ENCODE assay signal across 36 cellular contexts in the genomic region with DNA sequence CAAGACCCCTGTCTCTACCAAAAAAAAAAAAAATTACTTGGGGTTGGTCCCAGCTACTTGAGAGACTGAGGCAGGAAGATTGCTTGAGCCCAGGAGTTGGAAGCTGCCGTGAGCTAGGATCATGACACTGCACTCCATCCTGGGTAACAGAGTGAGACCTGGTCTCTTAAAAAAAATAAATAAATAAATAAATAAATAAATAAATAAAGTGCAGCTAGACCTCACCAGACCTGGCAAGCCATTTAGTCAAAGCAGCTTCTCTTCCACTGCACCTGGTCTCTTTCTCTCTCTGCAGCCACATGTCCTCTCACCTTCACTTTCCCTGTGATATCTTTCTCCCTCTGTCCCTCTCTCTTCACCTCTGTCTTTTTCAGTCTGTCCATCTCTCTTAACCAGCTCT.
DNase-seq lines count a peak whose midpoint lies in the region; ATAC-seq, FAIRE-seq and TF ChIP-seq lines count a peak whose summit lies in the region.
"Had no signal": no experiment of that assay in that cellular context is flagged by ENCODE, and none has a peak within 500 bp of the region (broad histone marks: within the 10 kb centered on the region; RNA-seq: fewer than 3 reads in every experiment).

No MANE protein-coding gene starts in this region.

- no peak overlapping the region for H3K4ac ChIP-seq in H9 (ENCODE audit: low read depth, low read length)

- no peaks in the 10 kb centered on the region for H3K79me2 ChIP-seq in H9 (ENCODE audit: insufficient read depth, low read length)

- no peak overlapping the region for H3K23ac ChIP-seq in H9 (ENCODE audit: insufficient read length, low read depth, low read length)

- H4K91ac ChIP-seq in H9 (ENCODE audit: insufficient read length, low read depth, low read length) = no peak overlapping the region

- TF ChIP-seq POLR2A in A549 (IDR thresholded peaks at IDR 0.05; ENCODE audit: low read length) = no peak

- POLR2A ChIA-PET in A549 (lab: Yijun Ruan, JAX) (no interaction called here), HEK293 (lab: Yijun Ruan, JAX) (no interaction called here)

- H3K14ac ChIP-seq in H9 (ENCODE audit: insufficient read depth, low read length) = no peak overlapping the region

- no peak overlapping the region for H3K4me3 Mint-ChIP-seq in activated naive CD8-positive, alpha-beta T cell
- no peak overlapping the region for H3K4me3 Mint-ChIP-seq in activated naive CD8-positive, alpha-beta T cell treated with anti-CD3 and anti-CD28 coated beads, Interleukin-2, amount 50 U/mL, for 24 hours
- no peak overlapping the region for H3K4me3 Mint-ChIP-seq in H9
- H3K4me3 Mint-ChIP-seq: B cell; CD14-positive monocyte; CD4-positive, alpha-beta memory T cell; CD4-positive, alpha-beta T cell; CD4-positive, CD25-positive, alpha-beta regulatory T cell; CD8-positive, alpha-beta memory T cell; CD8-positive, alpha-beta T cell had no signal

- TF ChIP-seq EP300 in A549 (IDR thresholded peaks at IDR 0.05) = no peak

- H3K27me3 ChIP-seq in H9 (ENCODE audit: insufficient read depth, low read length) = no peaks in the 10 kb centered on the region
- H3K27me3 ChIP-seq in tibial artery = no peaks in the 10 kb centered on the region
- H3K27me3 ChIP-seq: BE2C; BLaER1; BLaER1 treated with 17β-estradiol and CSF1 and Interleukin-3, amounts not matched to agents 10 nM and 100 nM had no signal

- TF ChIP-seq CTCF in A549 (IDR thresholded peaks at IDR 0.05) = no peak
- no peak for TF ChIP-seq CTCF in H9 (conservative IDR thresholded peaks at IDR 0.05)
- TF ChIP-seq CTCF in HEK293 (tag by site-specific recombination; IDR thresholded peaks at IDR 0.05) = no peak
- no peak for TF ChIP-seq CTCF in tibial artery (IDR thresholded peaks at IDR 0.05)

- no peak overlapping the region for H3K18ac ChIP-seq in H9 (ENCODE audit: insufficient read length, low read depth, low read length)

- CTCF ChIA-PET in A549 (lab: Yijun Ruan, JAX) = no interaction called here
- CTCF ChIA-PET in HEK293 (lab: Yijun Ruan, JAX) = interaction anchor here (0.7 to 0.9 kb wide), 4 partner anchors 9 to 1501 kb away, joined by 3 to 6 read pairs (median 4); no protein-coding TSS in a partner anchor

- no peaks in the 10 kb centered on the region for H3K4me1 ChIP-seq in A549
- no peaks in the 10 kb centered on the region for H3K4me1 ChIP-seq in H9 (ENCODE audit: insufficient read depth, low read length)
- no peaks in the 10 kb centered on the region for H3K4me1 ChIP-seq in HEK293 (ENCODE audit: control insufficient read depth, insufficient read depth, low read length)
- H3K4me1 ChIP-seq in tibial artery = no peaks in the 10 kb centered on the region
- H3K4me1 ChIP-seq: BE2C; BLaER1; BLaER1 treated with 17β-estradiol and CSF1 and Interleukin-3, amounts not matched to agents 10 nM and 100 nM; Caco-2 had no signal

- no peak overlapping the region for H2AFZ ChIP-seq in H9 (ENCODE audit: low read length)

- no peaks in the 10 kb centered on the region for H4K20me1 ChIP-seq in H9 (ENCODE audit: control insufficient read depth, insufficient read depth, insufficient read length)
- H4K20me1 ChIP-seq: BLaER1; BLaER1 treated with 17β-estradiol and CSF1 and Interleukin-3, amounts not matched to agents 10 nM and 100 nM had no signal

- H3K56ac ChIP-seq in H9 (ENCODE audit: insufficient read length, low read depth, low read length) = no peak overlapping the region

- H2BK5ac ChIP-seq in H9 (ENCODE audit: insufficient read length, low read length) = no peak overlapping the region

- H3K27ac ChIP-seq in A549 = no peak overlapping the region
- H3K27ac ChIP-seq in H9 (ENCODE audit: insufficient read length, low read depth, low read length) = no peak overlapping the region
- H3K27ac ChIP-seq in HEK293 (ENCODE audit: extremely low read depth, low read depth, low read length) = no peak overlapping the region
- no peak overlapping the region for H3K27ac ChIP-seq in tibial artery
- H3K27ac ChIP-seq: 22Rv1; BLaER1; BLaER1 treated with 17β-estradiol and CSF1 and Interleukin-3, amounts not matched to agents 10 nM and 100 nM; C4-2B had no signal

- H2BK12ac ChIP-seq in H9 (ENCODE audit: insufficient read length, low read depth, low read length) = no peak overlapping the region

- no peak overlapping the region for H2AK5ac ChIP-seq in H9 (ENCODE audit: insufficient read length, low read length)

- no peaks in the 10 kb centered on the region for H3K36me3 ChIP-seq in HEK293 (ENCODE audit: control insufficient read depth in 2 of 2, insufficient read depth in 1 of 2, low read length in 2 of 2)
- H3K36me3 ChIP-seq in tibial artery = no peaks in the 10 kb centered on the region
- H3K36me3 ChIP-seq: BE2C; BLaER1; BLaER1 treated with 17β-estradiol and CSF1 and Interleukin-3, amounts not matched to agents 10 nM and 100 nM had no signal

- no peaks in the 10 kb centered on the region for H3K4me1 Mint-ChIP-seq in activated naive CD8-positive, alpha-beta T cell (ENCODE audit: low read depth)
- H3K4me1 Mint-ChIP-seq in activated naive CD8-positive, alpha-beta T cell treated with anti-CD3 and anti-CD28 coated beads, Interleukin-2, amount 50 U/mL, for 24 hours = no peaks in the 10 kb centered on the region
- H3K4me1 Mint-ChIP-seq in H9 = peaks cover 2 to 3% of the 10 kb centered on the region in 2 experiments
- H3K4me1 Mint-ChIP-seq: B cell; CD14-positive monocyte; CD4-positive, alpha-beta memory T cell; CD8-positive, alpha-beta memory T cell had no signal

- H4K8ac ChIP-seq in H9 (replicated peaks; ENCODE audit: insufficient read length, low read depth, low read length) = no peak overlapping the region

- peaks cover 4% of the 10 kb centered on the region for H3K27me3 Mint-ChIP-seq in activated naive CD8-positive, alpha-beta T cell
- no peaks in the 10 kb centered on the region for H3K27me3 Mint-ChIP-seq in activated naive CD8-positive, alpha-beta T cell treated with anti-CD3 and anti-CD28 coated beads, Interleukin-2, amount 50 U/mL, for 24 hours
- no peaks in the 10 kb centered on the region; the same call in 1 of the 2 replicates for H3K27me3 Mint-ChIP-seq in H9 (ENCODE audit: low read depth)
- H3K27me3 Mint-ChIP-seq: CD4-positive, alpha-beta T cell; CD4-positive, CD25-positive, alpha-beta regulatory T cell had no signal

- 94% methylated on average over 1 of the region's 1 CpG for WGBS in A549 (ENCODE audit: missing lambda C conversion rate)
- WGBS in H9 (ENCODE audit: extremely low coverage, insufficient read length, low lambda C conversion rate) = no CpG with 5 or more reads among the region's 1 CpG

- no peak overlapping the region for H3T11ph ChIP-seq in H9 (ENCODE audit: low read length)

- H4K5ac ChIP-seq in H9 (ENCODE audit: insufficient read length, low read depth, low read length) = no peak overlapping the region

- no peak overlapping the region for H3K4me3 ChIP-seq in A549
- H3K4me3 ChIP-seq in HEK293 (ENCODE audit: low read depth, low read length) = no peak overlapping the region
- no peak overlapping the region for H3K4me3 ChIP-seq in tibial artery
- H3K4me3 ChIP-seq: BLaER1; BLaER1 treated with 17β-estradiol and CSF1 and Interleukin-3, amounts not matched to agents 10 nM and 100 nM had no signal

- DNase-seq in activated naive CD8-positive, alpha-beta T cell treated with anti-CD3 and anti-CD28 coated beads, Interleukin-2, amount 50 U/mL, for 24 hours = no peak
- DNase-seq in A549 (ENCODE audit: low read depth in 1 of 2, low spot score in 1 of 2) = no peak
- DNase-seq in H9 = no peak
- no peak for DNase-seq in NCI-H1694 (lab: John Stamatoyannopoulos, UW)
- no peak for DNase-seq in NCI-H1092 treated with DMSO at 0.1 percent for 48 hours (lab: John Stamatoyannopoulos, UW)
- no peak for DNase-seq in tibial artery
- DNase-seq: 8988T; ACHN; AML-193; BE2C; C1 segment of cervical spinal cord; Caco-2; Calu3; CD4-positive, alpha-beta memory T cell; CD4-positive, alpha-beta T cell; CD4-positive, CD25-positive, alpha-beta regulatory T cell; CD8-positive, alpha-beta memory T cell; CD8-positive, alpha-beta T cell; COR-L47; DMS 273 treated with DMSO at 0.1 percent for 48 hours; DMS153; DMS53; DMS79; DMS79 treated with DMSO at 0.1 percent for 48 hours; DND-41; EL had no signal

- no peak for ATAC-seq in activated naive CD8-positive, alpha-beta T cell treated with anti-CD3 and anti-CD28 coated beads, Interleukin-2, amount 50 U/mL, for 24 hours
- no peak for ATAC-seq in A549
- ATAC-seq: CD8-positive, alpha-beta T cell had no signal

- H3K9me3 Mint-ChIP-seq in activated naive CD8-positive, alpha-beta T cell (ENCODE audit: low read depth) = no peaks in the 10 kb centered on the region
- H3K9me3 Mint-ChIP-seq in activated naive CD8-positive, alpha-beta T cell treated with anti-CD3 and anti-CD28 coated beads, Interleukin-2, amount 50 U/mL, for 24 hours = peaks cover 4% of the 10 kb centered on the region
- no peaks in the 10 kb centered on the region for H3K9me3 Mint-ChIP-seq in H9
- H3K9me3 Mint-ChIP-seq: CD4-positive, alpha-beta T cell; CD8-positive, alpha-beta T cell had no signal

- no peak overlapping the region for H2BK120ac ChIP-seq in H9 (ENCODE audit: low read depth, low read length, poor library complexity, severe bottlenecking)

- H3K23me2 ChIP-seq in H9 (ENCODE audit: insufficient read length, low read depth, low read length, poor library complexity, severe bottlenecking) = no peaks in the 10 kb centered on the region

- H3K9me3 ChIP-seq in A549 = 0 out of 3 replicates have a peak, but pooled peaks cover 2% of the 10 kb centered on the region
- H3K9me3 ChIP-seq in H9 (ENCODE audit: control insufficient read depth, low read depth, low read length) = no peaks in the 10 kb centered on the region
- H3K9me3 ChIP-seq in HEK293 (ENCODE audit: control insufficient read depth, insufficient read depth, low read depth, low read length) = no peaks in the 10 kb centered on the region
- H3K9me3 ChIP-seq in tibial artery = no peaks in the 10 kb centered on the region
- H3K9me3 ChIP-seq: BE2C, BLaER1, Caco-2 had no signal

- H3K79me1 ChIP-seq in H9 (ENCODE audit: insufficient read depth, low read depth, low read length, poor library complexity, severe bottlenecking) = no peaks in the 10 kb centered on the region

- no peak for TF ChIP-seq RAD21 in A549 (conservative IDR thresholded peaks at IDR 0.05 in 1 of 2, IDR thresholded peaks at IDR 0.05 in 1 of 2)

- intact Hi-C loops in tibial artery (cut with DNase I; ENCODE audit: low total_unique reads) = no loop called here

- H3K4me2 ChIP-seq in A549 (no peak overlapping the region), H9 (ENCODE audit: insufficient read depth, insufficient read length, low read length) (no peak overlapping the region)
- H3K4me2 ChIP-seq: BLaER1; BLaER1 treated with 17β-estradiol and CSF1 and Interleukin-3, amounts not matched to agents 10 nM and 100 nM had no signal

- H3K27ac Mint-ChIP-seq in activated naive CD8-positive, alpha-beta T cell = peak overlapping the region; percentile 5
- H3K27ac Mint-ChIP-seq in activated naive CD8-positive, alpha-beta T cell treated with anti-CD3 and anti-CD28 coated beads, Interleukin-2, amount 50 U/mL, for 24 hours = no peak overlapping the region
- peak overlapping the region in 2 of 3 experiments; percentile 15 to 30; a peak in 2 of 7 replicates for H3K27ac Mint-ChIP-seq in H9
- H3K27ac Mint-ChIP-seq: B cell; CD14-positive monocyte; CD4-positive, alpha-beta memory T cell; CD4-positive, alpha-beta T cell; CD4-positive, CD25-positive, alpha-beta regulatory T cell; CD8-positive, alpha-beta memory T cell; CD8-positive, alpha-beta T cell had no signal

- FAIRE-seq in A549 (lab: Jason Lieb, UNC) = no peak
- FAIRE-seq: A204.1, D721Med had no signal

- no peak overlapping the region for H3K9ac ChIP-seq in H9 (ENCODE audit: extremely low read depth, insufficient read length, low read length)
- H3K9ac ChIP-seq: BLaER1; BLaER1 treated with 17β-estradiol and CSF1 and Interleukin-3, amounts not matched to agents 10 nM and 100 nM had no signal

- no peak overlapping the region for H2BK20ac ChIP-seq in H9 (ENCODE audit: low read depth, low read length, poor library complexity, severe bottlenecking)

- H3K36me3 Mint-ChIP-seq in activated naive CD8-positive, alpha-beta T cell = no peaks in the 10 kb centered on the region
- no peaks in the 10 kb centered on the region for H3K36me3 Mint-ChIP-seq in activated naive CD8-positive, alpha-beta T cell treated with anti-CD3 and anti-CD28 coated beads, Interleukin-2, amount 50 U/mL, for 24 hours (ENCODE audit: low read depth)
- no peaks in the 10 kb centered on the region for H3K36me3 Mint-ChIP-seq in H9 (ENCODE audit: insufficient read depth in 1 of 3, low read depth in 3 of 3)
- H3K36me3 Mint-ChIP-seq: CD14-positive monocyte; CD4-positive, alpha-beta memory T cell; CD4-positive, CD25-positive, alpha-beta regulatory T cell; CD8-positive, alpha-beta memory T cell; CD8-positive, alpha-beta T cell had no signal

- H2BK15ac ChIP-seq in H9 (ENCODE audit: low read depth, low read length) = no peak overlapping the region
